ENCODE assay signal across 8 cellular contexts in the genomic region with DNA sequence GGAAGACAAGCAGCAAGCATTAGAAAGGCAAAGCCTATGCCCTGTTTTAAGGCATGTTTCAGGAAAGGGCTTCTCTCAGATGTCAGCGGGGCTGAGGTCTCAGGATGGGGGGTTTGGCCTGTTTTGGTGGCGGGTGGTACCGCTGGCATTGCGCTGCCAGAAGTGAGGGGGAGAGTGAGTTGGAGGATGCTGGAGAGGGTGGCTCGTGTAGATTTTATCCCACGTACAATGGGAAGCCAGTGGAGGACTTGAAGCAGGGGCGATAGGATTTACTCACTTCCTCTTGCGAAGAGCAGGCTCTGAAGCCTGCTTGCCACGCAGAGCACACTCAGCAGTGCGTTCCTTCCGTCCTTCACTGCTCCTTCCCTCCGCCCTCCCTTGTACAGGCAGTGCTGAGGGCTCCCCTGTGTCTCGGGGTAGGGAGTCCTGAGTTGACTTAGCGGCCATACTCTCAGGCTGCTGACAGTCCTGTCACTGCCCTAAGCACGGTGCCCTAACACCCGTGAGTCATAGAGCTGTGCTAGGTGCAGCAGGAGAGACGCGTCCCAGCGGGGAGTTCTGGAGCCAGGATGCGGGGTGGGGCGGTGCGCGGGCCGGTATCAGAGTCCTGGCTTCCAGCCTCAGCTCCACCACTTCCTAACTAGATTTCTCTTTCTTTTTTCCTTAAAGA.
DNase-seq lines count a peak whose midpoint lies in the region; TF ChIP-seq lines count a peak whose summit lies in the region.

No MANE protein-coding gene starts in this region.

- TF ChIP-seq CTCF in astrocyte of the spinal cord (IDR thresholded peaks at IDR 0.05; ENCODE audit: low read depth, low read length): no peak

- peak in 5 of 6 experiments; percentile 9 to 60 (median 35) for DNase-seq in stimulated activated naive CD4-positive, alpha-beta T cell (lab: John Stamatoyannopoulos, UW)
- DNase-seq in stimulated activated naive CD4-positive, alpha-beta T cell treated with Interleukin-2 at 50 U/mL for 16 hours (lab: John Stamatoyannopoulos, UW): no peak
- DNase-seq in NT2/D1 (ENCODE audit: low read depth, low spot score) (no peak), astrocyte of the spinal cord (ENCODE audit: low read depth, low spot score) (peak; percentile 46), AG08396 (ENCODE audit: low spot score) (no peak), HCEC 1CT (no peak)
- peak; percentile 33 for DNase-seq in stimulated activated CD4-positive, alpha-beta T cell treated with anti-CD3 and anti-CD28 coated beads, Interleukin-4, amount 100 ng/mL, for 1 hour

- H3K9ac ChIP-seq in NT2/D1 (ENCODE audit: insufficient read length, low read depth) (peak overlapping the region; percentile 62), iPS-20b (ENCODE audit: low read depth, low read length) (peak overlapping the region; percentile 20; the same call in 1 of the 2 replicates)

- H3K4me1 ChIP-seq in NT2/D1 (ENCODE audit: insufficient read depth, insufficient read length) (peaks cover 3% of the 10 kb centered on the region), iPS-20b (ENCODE audit: insufficient read depth, low read length) (peaks cover 4% of the 10 kb centered on the region; the same call in 1 of the 2 replicates)

- H3K27me3 ChIP-seq in NT2/D1 (ENCODE audit: insufficient read depth, insufficient read length): peaks cover 44% of the 10 kb centered on the region
- peaks cover 59% of the 10 kb centered on the region for H3K27me3 ChIP-seq in iPS-20b (ENCODE audit: insufficient read depth, low read length)

- in situ Hi-C loops in astrocyte of the spinal cord (cut with HindIII; ENCODE audit: low sequenced_read_pairs): no loop called here

- H3K9me3 ChIP-seq in NT2/D1 (ENCODE audit: insufficient read depth, low read length) (no peaks in the 10 kb centered on the region), iPS-20b (ENCODE audit: insufficient read depth, low read depth, low read length) (no peaks in the 10 kb centered on the region)

- no peak overlapping the region for H3K27ac ChIP-seq in iPS-20b (ENCODE audit: low read length)

- H3K36me3 ChIP-seq in NT2/D1 (ENCODE audit: insufficient read depth, insufficient read length, low read length): no peaks in the 10 kb centered on the region
- no peaks in the 10 kb centered on the region for H3K36me3 ChIP-seq in iPS-20b (ENCODE audit: insufficient read depth, low read depth, low read length)

- peak overlapping the region; percentile 20 for H3K4me3 ChIP-seq in NT2/D1 (ENCODE audit: insufficient read length, low read depth)
- peak overlapping the region; percentile 8 for H3K4me3 ChIP-seq in astrocyte of the spinal cord (ENCODE audit: low read depth, low read length)
- peak overlapping the region; percentile 67 for H3K4me3 ChIP-seq in iPS-20b (ENCODE audit: low read length)

Comparison
In these comparisons a context has a peak if more than half of its experiments do, and no peak if none do; other contexts are left out.
1. DNase-seq: peak in stimulated activated naive CD4-positive, alpha-beta T cell (5 of 6), astrocyte of the spinal cord (single experiment) and stimulated activated CD4-positive, alpha-beta T cell treated with anti-CD3 and anti-CD28 coated beads, Interleukin-4, amount 100 ng/mL, for 1 hour (single experiment); none in stimulated activated naive CD4-positive, alpha-beta T cell treated with Interleukin-2 at 50 U/mL for 16 hours (single experiment), NT2/D1 (single experiment), AG08396 (single experiment) and HCEC 1CT (single experiment).
2. H3K4me3 ChIP-seq: peak in every context shown above with its lines; median percentile 67 in iPS-20b; 20 in NT2/D1; 8 in astrocyte of the spinal cord.